12 cellular contexts compared by ENCODE assay signal in the genomic region with DNA sequence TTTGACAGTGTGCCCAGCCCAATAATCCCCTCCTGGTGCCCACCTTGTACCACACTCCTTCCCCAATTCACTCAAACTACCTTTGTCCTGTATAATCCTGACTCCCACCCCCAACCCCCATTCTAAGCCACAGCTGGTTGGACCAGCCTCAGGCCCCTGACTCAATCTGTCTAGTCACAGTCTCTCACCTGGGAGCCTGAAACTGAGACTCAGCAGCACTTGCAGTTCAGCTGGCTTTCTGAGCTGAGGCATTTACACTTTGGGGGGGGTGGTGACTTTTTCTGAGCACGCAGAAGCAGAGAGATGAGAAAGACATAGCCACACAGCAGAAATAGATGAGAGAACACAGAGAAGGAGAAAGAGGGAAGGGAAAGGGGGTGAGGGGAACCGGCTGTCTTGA.
DNase-seq lines count a peak whose midpoint lies in the region; ATAC-seq and TF ChIP-seq lines count a peak whose summit lies in the region.
"Had no signal": no experiment of that assay in that cellular context is flagged by ENCODE, and none has a peak within 500 bp of the region (broad histone marks: within the 10 kb centered on the region; RNA-seq: fewer than 3 reads in every experiment).

No MANE protein-coding gene starts in this region.

- H3K9me3 Mint-ChIP-seq in activated T-cell treated with anti-CD3 and anti-CD28 coated beads, Interleukin-2, amount 50 U/mL, for 4 hours = peaks cover 6% of the 10 kb centered on the region

- H3K4me3 ChIP-seq in tibial artery = no peak overlapping the region
- H3K4me3 ChIP-seq: coronary artery, Peyer's patch had no signal

- intact Hi-C loops in tibial artery (cut with DNase I; ENCODE audit: low total_unique reads) (no loop called here), posterior cingulate gyrus (cut with DNase I) (no loop called here), posterior vena cava (cut with DNase I) (no loop called here)

- H3K27me3 ChIP-seq in tibial artery = no peaks in the 10 kb centered on the region
- H3K27me3 ChIP-seq: Peyer's patch had no signal

- no peaks in the 10 kb centered on the region for H3K27me3 Mint-ChIP-seq in activated T-cell treated with anti-CD3 and anti-CD28 coated beads, Interleukin-2, amount 50 U/mL, for 4 hours (ENCODE audit: low read depth)

- TF ChIP-seq CTCF in tibial artery (IDR thresholded peaks at IDR 0.05) = no peak

- H3K27ac ChIP-seq in tibial artery = no peak overlapping the region
- H3K27ac ChIP-seq: coronary artery, Peyer's patch had no signal

- no peak overlapping the region for H3K4me3 Mint-ChIP-seq in activated T-cell treated with anti-CD3 and anti-CD28 coated beads, Interleukin-2, amount 50 U/mL, for 4 hours
- H3K4me3 Mint-ChIP-seq: naive B cell had no signal

- DNase-seq in activated T-cell treated with anti-CD3 and anti-CD28 coated beads, Interleukin-2, amount 50 U/mL, for 4 hours = no peak
- DNase-seq in tibial artery (no peak), posterior cingulate gyrus (no peak), posterior vena cava (ENCODE audit: low spot score) (no peak)
- DNase-seq in activated CD8-positive, alpha-beta memory T cell treated with anti-CD3 and anti-CD28 coated beads, Interleukin-2, amount 50 U/mL, for 4 hours = no peak
- DNase-seq: CD4-positive, alpha-beta memory T cell; naive B cell; Peyer's patch had no signal

- peaks cover 0 to 10% (median 0%) of the 10 kb centered on the region in 3 donors for H3K9me3 ChIP-seq in tibial artery
- H3K9me3 ChIP-seq: Peyer's patch had no signal

- ATAC-seq in GM18498 (IDR thresholded peaks at IDR 0.05; ENCODE audit: unreplicated experiment) (peak; percentile 90), GM19395 (IDR thresholded peaks at IDR 0.05; ENCODE audit: unreplicated experiment) (peak; percentile 94), HG02943 (IDR thresholded peaks at IDR 0.05; ENCODE audit: low read depth, unreplicated experiment) (peak; percentile 61)
- peak; percentile 75 for ATAC-seq in activated T-cell treated with anti-CD3 and anti-CD28 coated beads, Interleukin-2, amount 50 U/mL, for 4 hours

- no peaks in the 10 kb centered on the region for H3K36me3 ChIP-seq in tibial artery
- H3K36me3 ChIP-seq: Peyer's patch had no signal

- no peaks in the 10 kb centered on the region for H3K4me1 ChIP-seq in tibial artery
- H3K4me1 ChIP-seq: Peyer's patch had no signal

- peaks cover 13% of the 10 kb centered on the region for H3K4me1 Mint-ChIP-seq in activated T-cell treated with anti-CD3 and anti-CD28 coated beads, Interleukin-2, amount 50 U/mL, for 4 hours (ENCODE audit: low read depth)
- H3K4me1 Mint-ChIP-seq: naive B cell had no signal

- H3K36me3 Mint-ChIP-seq in activated T-cell treated with anti-CD3 and anti-CD28 coated beads, Interleukin-2, amount 50 U/mL, for 4 hours (ENCODE audit: insufficient read depth) = no peaks in the 10 kb centered on the region
- H3K36me3 Mint-ChIP-seq: CD4-positive, alpha-beta memory T cell had no signal
